Comparison of ENCODE assay signal across 8 cellular contexts in genomic region chr14:106234525-106235254, GRCh38.
A peak's percentile ranks its signal among the peaks of the same experiment; 100 is the strongest.
DNase-seq lines count a peak whose midpoint lies in the region; ATAC-seq and TF ChIP-seq lines count a peak whose summit lies in the region.
"Not testable (repeated sequence)": the region's sequence is repeated elsewhere in the genome, so short reads cannot be mapped to it uniquely, and the experiment has no call there.

No MANE protein-coding gene starts in this region.

- not testable (repeated sequence) for H3K9me2 ChIP-seq in SU-DHL-6 (replicated peaks; ENCODE audit: insufficient read depth, low read length)

- not testable (repeated sequence) for H3K9ac ChIP-seq in SU-DHL-6 (ENCODE audit: low read length)

- peak in 1 of 2 donors; percentile 53 for ATAC-seq in naive B cell (ENCODE audit: low read depth in 2 of 2)
- peak; percentile 34 for ATAC-seq in stimulated activated memory B cell treated with anti-CD40 and anti-IgM and Interleukin-4, amounts not matched to agents 10 μg/mL and 1 μg/mL and 100 μg/mL, for 72 hours

- H3F3A ChIP-seq in SU-DHL-6 (ENCODE audit: insufficient read depth), result not testable (repeated sequence)

- CTCF ChIA-PET in MCF 10A (lab: Yijun Ruan, JAX), result interaction anchor here (0.6 to 2.2 kb wide), 3 partner anchors 22 to 289 kb away, joined by 3 to 6 read pairs (median 4); no protein-coding TSS in a partner anchor

- not testable (repeated sequence) for H3K27me3 Mint-ChIP-seq in CD14-positive monocyte (ENCODE audit: low read depth in 3 of 3); naive B cell; stimulated activated memory B cell treated with anti-CD40 and anti-IgM and Interleukin-4, amounts not matched to agents 10 μg/mL and 1 μg/mL and 100 μg/mL, for 72 hours
- peaks cover 76% of the 10 kb centered on the region for H3K27me3 Mint-ChIP-seq in MCF 10A (ENCODE audit: insufficient read depth, unreplicated experiment)

- not testable (repeated sequence) for H3K4me1 Mint-ChIP-seq in CD14-positive monocyte; MCF 10A (ENCODE audit: insufficient read depth, unreplicated experiment); naive B cell
- peaks cover 18% of the 10 kb centered on the region for H3K4me1 Mint-ChIP-seq in stimulated activated memory B cell treated with anti-CD40 and anti-IgM and Interleukin-4, amounts not matched to agents 10 μg/mL and 1 μg/mL and 100 μg/mL, for 72 hours

- H3K36me3 ChIP-seq in SU-DHL-6 (ENCODE audit: low read length), result not testable (repeated sequence)

- not testable (repeated sequence) for H3K4me3 Mint-ChIP-seq in CD14-positive monocyte; MCF 10A (ENCODE audit: unreplicated experiment)
- H3K4me3 Mint-ChIP-seq in naive B cell, result peak overlapping the region in 7 of 8 donors; percentile 63 to 94 (median 76)
- H3K4me3 Mint-ChIP-seq in stimulated activated memory B cell treated with anti-CD40 and anti-IgM and Interleukin-4, amounts not matched to agents 10 μg/mL and 1 μg/mL and 100 μg/mL, for 72 hours, result peak overlapping the region; percentile 80

- not testable (repeated sequence) for H3K79me2 ChIP-seq in SU-DHL-6 (ENCODE audit: insufficient read depth, low read length)

- not testable (repeated sequence) for DNase-seq in CD14-positive monocyte (ENCODE audit: low spot score); MCF 10A (ENCODE audit: unreplicated experiment)
- DNase-seq in NCI-H2107 (lab: John Stamatoyannopoulos, UW) (peak; percentile 38), naive B cell (peak; percentile 19)
- peak; percentile 67 for DNase-seq in activated CD8-positive, alpha-beta memory T cell treated with anti-CD3 and anti-CD28 coated beads for 24 hours

- not testable (repeated sequence) for H3K4me3 ChIP-seq in SU-DHL-6 (ENCODE audit: insufficient read depth, low read length, poor library complexity, severe bottlenecking)

- not testable (repeated sequence) for BruUV-seq in MCF 10A (replicated peaks; lab: Mats Ljungman, UMichigan)

- H3K9me3 ChIP-seq in SU-DHL-6 (ENCODE audit: insufficient read depth, low read length), result not testable (repeated sequence)

- peak; percentile 76 for TF ChIP-seq CTCF in CD14-positive monocyte (IDR thresholded peaks at IDR 0.05)
- peak; percentile 55 for TF ChIP-seq CTCF in GM12874 (IDR thresholded peaks at IDR 0.05; ENCODE audit: insufficient read depth, low read depth, low read length)
- peak; percentile 32 for TF ChIP-seq CTCF in SU-DHL-6 (IDR thresholded peaks at IDR 0.05; ENCODE audit: insufficient read depth, low read length, poor library complexity, severe bottlenecking)
- peak; percentile 34 for TF ChIP-seq CTCF in MCF 10A (IDR thresholded peaks at IDR 0.05; ENCODE audit: unreplicated experiment)

- H3K4me2 ChIP-seq in SU-DHL-6 (ENCODE audit: low read depth, low read length, poor library complexity, severe bottlenecking), result not testable (repeated sequence)

- not testable (repeated sequence) for H3K36me3 Mint-ChIP-seq in CD14-positive monocyte; MCF 10A (ENCODE audit: insufficient read depth, unreplicated experiment); naive B cell; stimulated activated memory B cell treated with anti-CD40 and anti-IgM and Interleukin-4, amounts not matched to agents 10 μg/mL and 1 μg/mL and 100 μg/mL, for 72 hours

- H3K27ac Mint-ChIP-seq in CD14-positive monocyte; MCF 10A (ENCODE audit: low read depth, unreplicated experiment); stimulated activated memory B cell treated with anti-CD40 and anti-IgM and Interleukin-4, amounts not matched to agents 10 μg/mL and 1 μg/mL and 100 μg/mL, for 72 hours: not testable (repeated sequence)
- H3K27ac Mint-ChIP-seq in naive B cell, result peak overlapping the region in 1 of 6 donors; percentile 64

- intact Hi-C loops in CD14-positive monocyte (cut with micrococcal nuclease); MCF 10A (cut with micrococcal nuclease): not testable (repeated sequence)

- H2AFZ ChIP-seq in SU-DHL-6 (ENCODE audit: low read depth, low read length, severe bottlenecking), result not testable (repeated sequence)

- H3K9me3 Mint-ChIP-seq in CD14-positive monocyte; MCF 10A (ENCODE audit: unreplicated experiment); naive B cell; stimulated activated memory B cell treated with anti-CD40 and anti-IgM and Interleukin-4, amounts not matched to agents 10 μg/mL and 1 μg/mL and 100 μg/mL, for 72 hours: not testable (repeated sequence)

- H3K27ac ChIP-seq in SU-DHL-6 (ENCODE audit: low read depth, low read length), result not testable (repeated sequence)

- H3K27me3 ChIP-seq in SU-DHL-6 (ENCODE audit: low read length), result not testable (repeated sequence)

- POLR2A ChIA-PET in MCF 10A (lab: Yijun Ruan, JAX), result not testable (repeated sequence)

- H4K20me1 ChIP-seq in SU-DHL-6 (ENCODE audit: low read depth, low read length), result not testable (repeated sequence)
